Comparison of ENCODE assay signal across 8 cellular contexts in genomic region chr4:107989537-107990386, GRCh38. TPM values are rescaled to one million over a fixed set of nuclear protein-coding genes. Genes with fewer than 3 reads are reported as not detected.
A peak's percentile ranks its signal among the peaks of the same experiment; 100 is the strongest.
DNase-seq lines count a peak whose midpoint lies in the region; ATAC-seq and TF ChIP-seq lines count a peak whose summit lies in the region.

Gene HADH (plus strand): TSS chr4:107989889. CDS start chr4:107989933, 44 bp downstream.

- H3K4me1 Mint-ChIP-seq in activated naive CD8-positive, alpha-beta T cell treated with anti-CD3 and anti-CD28 coated beads, Interleukin-2, amount 10 ng/mL, durations not matched to agents 7 days and 5 days: peaks cover 34% of the 10 kb centered on the region

- H3K4me1 ChIP-seq in ovary (ENCODE audit: insufficient read depth) (peaks cover 12% of the 10 kb centered on the region), thymus (ENCODE audit: control insufficient read depth, insufficient read depth, low read length) (peaks cover 38% of the 10 kb centered on the region)

- peak within 1 kb of the TSS; percentile 98 for H3K4me3 ChIP-seq in GM12864 (ENCODE audit: low read depth, low read length)
- H3K4me3 ChIP-seq in SU-DHL-6 (ENCODE audit: insufficient read depth, low read length, poor library complexity, severe bottlenecking): peak within 1 kb of the TSS; percentile 86
- H3K4me3 ChIP-seq in ovary: peak within 1 kb of the TSS; percentile 96
- H3K4me3 ChIP-seq in thymus (ENCODE audit: low read length): peak within 1 kb of the TSS; percentile 90

- H4K20me1 ChIP-seq in SU-DHL-6 (ENCODE audit: low read depth, low read length): peaks cover 6% of the 10 kb centered on the region; the same call in 1 of the 2 replicates

- no peaks in the 10 kb centered on the region for H3K27me3 Mint-ChIP-seq in activated naive CD8-positive, alpha-beta T cell treated with anti-CD3 and anti-CD28 coated beads, Interleukin-2, amount 10 ng/mL, durations not matched to agents 7 days and 5 days

- H3K9ac ChIP-seq in SU-DHL-6 (ENCODE audit: low read length): peak within 1 kb of the TSS; percentile 99

- 0% methylated on average over 63 to 78 of the region's 78 CpGs for WGBS in ovary, 3 donors
- under 1% methylated on average over 78 of the region's 78 CpGs for WGBS in thymus

- POLR2A ChIA-PET in activated naive CD8-positive, alpha-beta T cell treated with anti-CD3 and anti-CD28 coated beads, Interleukin-2, amount 10 ng/mL, durations not matched to agents 7 days and 5 days (lab: Charles Lee): interaction anchor here (1.0 to 2.1 kb wide), 5 partner anchors 10 to 600 kb away, joined by 3 to 5 read pairs (median 3); no protein-coding TSS in a partner anchor

- H3K36me3 ChIP-seq in SU-DHL-6 (ENCODE audit: low read length) (no peaks in the 10 kb centered on the region), ovary (no peaks in the 10 kb centered on the region), thymus (ENCODE audit: control insufficient read depth, insufficient read depth) (no peaks in the 10 kb centered on the region)

- H3K27ac Mint-ChIP-seq in activated naive CD8-positive, alpha-beta T cell treated with anti-CD3 and anti-CD28 coated beads, Interleukin-2, amount 10 ng/mL, durations not matched to agents 7 days and 5 days: peak within 1 kb of the TSS; percentile 90

- peak within 1 kb of the TSS; percentile 94 for H3K4me3 Mint-ChIP-seq in activated naive CD8-positive, alpha-beta T cell treated with anti-CD3 and anti-CD28 coated beads, Interleukin-2, amount 10 ng/mL, durations not matched to agents 7 days and 5 days

- 0 out of 2 replicates have a peak, but pooled peaks cover 8% of the 10 kb centered on the region for H3F3A ChIP-seq in SU-DHL-6 (ENCODE audit: insufficient read depth)

- H3K27me3 ChIP-seq in SU-DHL-6 (ENCODE audit: low read length) (no peaks in the 10 kb centered on the region), ovary (no peaks in the 10 kb centered on the region), thymus (ENCODE audit: control insufficient read depth, insufficient read depth) (no peaks in the 10 kb centered on the region)

- no peaks in the 10 kb centered on the region for H3K9me2 ChIP-seq in SU-DHL-6 (replicated peaks; ENCODE audit: insufficient read depth, low read length)

- peaks cover 51% of the 10 kb centered on the region for H3K79me2 ChIP-seq in SU-DHL-6 (ENCODE audit: insufficient read depth, low read length)

- H3K9me3 Mint-ChIP-seq in activated naive CD8-positive, alpha-beta T cell treated with anti-CD3 and anti-CD28 coated beads, Interleukin-2, amount 10 ng/mL, durations not matched to agents 7 days and 5 days: no peaks in the 10 kb centered on the region

- H3K4me2 ChIP-seq in SU-DHL-6 (ENCODE audit: low read depth, low read length, poor library complexity, severe bottlenecking): peak within 1 kb of the TSS; percentile 91

- peak; percentile 78 for TF ChIP-seq POLR2A in ovary (IDR thresholded peaks at IDR 0.05)

- H3K36me3 Mint-ChIP-seq in activated naive CD8-positive, alpha-beta T cell treated with anti-CD3 and anti-CD28 coated beads, Interleukin-2, amount 10 ng/mL, durations not matched to agents 7 days and 5 days: peaks cover 7% of the 10 kb centered on the region

- H3K27ac ChIP-seq in SU-DHL-6 (ENCODE audit: low read depth, low read length) (peak within 1 kb of the TSS; percentile 66), ovary (peak within 1 kb of the TSS; percentile 88 to 97), thymus (ENCODE audit: low read depth) (peak within 1 kb of the TSS; percentile 94)

- DNase-seq in GM12864 (ENCODE audit: low read depth) (peak; percentile 68), NCI-H1105 treated with DMSO at 0.1 percent for 48 hours (lab: John Stamatoyannopoulos, UW) (peak; percentile 77), head of caudate nucleus (peak; percentile 89 to 98 (median 96)), ovary (peak; percentile 88 to 95 (median 93))
- peak; percentile 99 for DNase-seq in activated naive CD8-positive, alpha-beta T cell treated with anti-CD3 and anti-CD28 coated beads, Interleukin-2, amount 10 ng/mL, durations not matched to agents 7 days and 5 days

- peak within 1 kb of the TSS; percentile 83 for H2AFZ ChIP-seq in SU-DHL-6 (ENCODE audit: low read depth, low read length, severe bottlenecking)

- intact Hi-C loops in head of caudate nucleus (cut with DNase I): loop anchor here (2.0 kb wide), 1 partner anchor 59 kb away; the partner anchor contains the start of gene CYP2U1
- intact Hi-C loops in ovary (cut with DNase I): loop anchor here in 1 of 4 donors (5.0 kb wide), 1 partner anchor 57 kb away; the partner anchor contains the start of gene CYP2U1

- peak; percentile 98 for ATAC-seq in HG02642 (IDR thresholded peaks at IDR 0.05; ENCODE audit: poor library complexity, unreplicated experiment)
- ATAC-seq in activated naive CD8-positive, alpha-beta T cell treated with anti-CD3 and anti-CD28 coated beads, Interleukin-2, amount 10 ng/mL, durations not matched to agents 7 days and 5 days (ENCODE audit: low read depth): peak; percentile 99

- H3K9me3 ChIP-seq in SU-DHL-6 (ENCODE audit: insufficient read depth, low read length) (no peaks in the 10 kb centered on the region), ovary (no peaks in the 10 kb centered on the region), thymus (ENCODE audit: control insufficient read depth) (no peaks in the 10 kb centered on the region)

- TF ChIP-seq EP300 in ovary (IDR thresholded peaks at IDR 0.05): no peak

- TF ChIP-seq CTCF in GM12864 (IDR thresholded peaks at IDR 0.05; ENCODE audit: low read depth, low read length, missing control alignments) (no peak), SU-DHL-6 (IDR thresholded peaks at IDR 0.05; ENCODE audit: insufficient read depth, low read length, poor library complexity, severe bottlenecking) (no peak), ovary (IDR thresholded peaks at IDR 0.05) (peak in 1 of 3 donors; percentile 11)

RNA-seq across cellular contexts. Expression of gene HADH, which starts in this region (rescaled TPM):
- total RNA-seq in activated naive CD8-positive, alpha-beta T cell treated with anti-CD3 and anti-CD28 coated beads, Interleukin-2, amount 10 ng/mL, durations not matched to agents 7 days and 5 days: 10 to 100 TPM; 45.3 to 46.6 TPM
- 10 to 100 TPM; 45.4 to 66.1 (median 61.2) TPM for total RNA-seq in ovary
- polyA plus RNA-seq in ovary (100 to 1,000 TPM in 1 of 2 donors, 10 to 100 TPM in 1; 62.5 to 117 TPM), thymus (41.2 TPM)

Comparison
In these comparisons a context has a peak if more than half of its experiments do, and no peak if none do; other contexts are left out.
1. Peak in every context shown above with its lines: DNase-seq, ATAC-seq, H3K4me3 ChIP-seq and H3K27ac ChIP-seq.